Comparison of ENCODE assay signal across 14 cellular contexts in the genomic region with DNA sequence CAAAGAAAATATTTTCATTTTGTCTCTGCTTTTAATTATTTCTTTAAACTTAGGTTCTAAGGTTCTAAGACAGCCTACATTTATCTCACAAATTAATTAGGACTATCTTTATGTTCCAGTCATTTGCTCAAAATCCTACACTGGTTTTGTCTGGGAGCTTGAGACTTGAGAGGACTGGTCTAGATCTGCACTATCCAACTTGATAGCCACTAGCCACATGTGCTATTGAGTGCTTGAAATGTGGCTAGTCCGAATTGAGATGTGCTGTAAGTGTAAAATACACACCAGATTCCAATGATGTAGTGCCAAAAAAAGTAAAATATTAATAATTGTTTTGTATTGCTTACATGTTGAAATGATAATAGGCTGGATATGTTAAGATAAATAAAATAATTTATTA. TPM values are rescaled to one million over a fixed set of nuclear protein-coding genes. Genes with fewer than 3 reads are reported as not detected.
DNase-seq lines count a peak whose midpoint lies in the region; ATAC-seq and TF ChIP-seq lines count a peak whose summit lies in the region.
"Had no signal": no experiment of that assay in that cellular context is flagged by ENCODE, and none has a peak within 500 bp of the region (broad histone marks: within the 10 kb centered on the region; RNA-seq: fewer than 3 reads in every experiment).

No MANE protein-coding gene starts in this region.

- POLR2A ChIA-PET in Caco-2 (lab: Charles Lee): no interaction called here

- ATAC-seq in left ventricle myocardium superior (peak; percentile 38), thoracic aorta (ENCODE audit: insufficient number of reproducible peaks, low FRiP score, low read depth) (no peak), HG03097 (IDR thresholded peaks at IDR 0.05; ENCODE audit: low FRiP score, unreplicated experiment) (no peak)
- ATAC-seq: CD8-positive, alpha-beta T cell had no signal

- no peaks in the 10 kb centered on the region for H3K9me3 ChIP-seq in SK-N-MC (ENCODE audit: low read depth, low read length)
- no peaks in the 10 kb centered on the region for H3K9me3 ChIP-seq in ascending aorta
- H3K9me3 ChIP-seq in thoracic aorta: no peaks in the 10 kb centered on the region
- no peaks in the 10 kb centered on the region for H3K9me3 ChIP-seq in Caco-2
- H3K9me3 ChIP-seq: MG63 had no signal

- H3K4me1 ChIP-seq in ascending aorta (peaks cover 0 to 56% of the 10 kb centered on the region in 2 donors), thoracic aorta (ENCODE audit: control insufficient read depth in 1 of 2, low read depth in 2 of 2) (peaks cover 40 to 88% of the 10 kb centered on the region in 2 donors), Caco-2 (no peaks in the 10 kb centered on the region)

- no TSS peak for BruUV-seq in Caco-2 (replicated peaks; lab: Mats Ljungman, UMichigan)

- no peaks in the 10 kb centered on the region for H3K9me3 Mint-ChIP-seq in Caco-2 (ENCODE audit: unreplicated experiment)
- H3K9me3 Mint-ChIP-seq: CD8-positive, alpha-beta T cell had no signal

- H3K4me1 Mint-ChIP-seq in Caco-2 (ENCODE audit: low read depth, unreplicated experiment): no peaks in the 10 kb centered on the region

- no peak overlapping the region for H3K4me3 ChIP-seq in SK-N-MC
- no peak overlapping the region for H3K4me3 ChIP-seq in ascending aorta
- no peak overlapping the region for H3K4me3 ChIP-seq in thoracic aorta
- no peak overlapping the region for H3K4me3 ChIP-seq in Caco-2 (ENCODE audit: low read depth, low read length)
- H3K4me3 ChIP-seq: MG63 had no signal

- H3K4me3 Mint-ChIP-seq in Caco-2 (ENCODE audit: unreplicated experiment): no peak overlapping the region
- H3K4me3 Mint-ChIP-seq: CD8-positive, alpha-beta T cell had no signal

- H3K9ac ChIP-seq in SK-N-MC (ENCODE audit: insufficient read length): no peak overlapping the region
- H3K9ac ChIP-seq: KMS-11 had no signal

- no peak for DNase-seq in SK-N-MC (ENCODE audit: low read depth, low spot score)
- no peak for DNase-seq in ascending aorta (ENCODE audit: low spot score in 2 of 2)
- DNase-seq in left ventricle myocardium superior: no peak
- DNase-seq in thoracic aorta (ENCODE audit: low spot score): no peak
- DNase-seq in activated gamma-delta T cell treated with Interleukin-2 at 50 U/mL for 16 hours: no peak
- no peak for DNase-seq in Caco-2
- DNase-seq: CD8-positive, alpha-beta T cell; MG63; NCI-H2029; NCI-H510A; NCI-H82; SIG-M5 had no signal

- H3K27me3 ChIP-seq in ascending aorta (no peaks in the 10 kb centered on the region), thoracic aorta (replicated peaks; ENCODE audit: insufficient read depth) (no peaks in the 10 kb centered on the region), Caco-2 (replicated peaks; ENCODE audit: control insufficient read depth, insufficient read depth, low read length) (no peaks in the 10 kb centered on the region)
- H3K27me3 ChIP-seq: MG63 had no signal

- H3K27ac Mint-ChIP-seq in Caco-2 (ENCODE audit: unreplicated experiment): no peak overlapping the region

- H3K27ac ChIP-seq in SK-N-MC: peak overlapping the region; percentile 65; the same call in 1 of the 2 replicates
- H3K27ac ChIP-seq in ascending aorta: peak overlapping the region; percentile 31 to 65
- H3K27ac ChIP-seq in thoracic aorta: peak overlapping the region; percentile 1 to 66
- H3K27ac ChIP-seq: KMS-11 had no signal

- CTCF ChIA-PET in Caco-2 (lab: Charles Lee): no interaction called here

- H3K36me3 Mint-ChIP-seq in Caco-2 (ENCODE audit: insufficient read depth, unreplicated experiment): no peaks in the 10 kb centered on the region

- no peak for TF ChIP-seq CTCF in ascending aorta (IDR thresholded peaks at IDR 0.05)
- no peak for TF ChIP-seq CTCF in thoracic aorta (IDR thresholded peaks at IDR 0.05)
- TF ChIP-seq CTCF in Caco-2 (IDR thresholded peaks at IDR 0.05; ENCODE audit: insufficient read depth in 1 of 2, low read depth in 1 of 2, low read length in 1 of 2, severe bottlenecking in 1 of 2, unreplicated experiment in 1 of 2): no peak

- no peaks in the 10 kb centered on the region for H3K27me3 Mint-ChIP-seq in Caco-2 (ENCODE audit: insufficient read depth, unreplicated experiment)

- H3K36me3 ChIP-seq in SK-N-MC (ENCODE audit: insufficient read depth, low read length) (peaks cover 62% of the 10 kb centered on the region), ascending aorta (peaks cover 4 to 28% of the 10 kb centered on the region in 2 donors), thoracic aorta (no peaks in the 10 kb centered on the region), Caco-2 (ENCODE audit: control insufficient read depth, insufficient read depth, low read length) (0 out of 2 replicates have a peak, but pooled peaks cover 1% of the 10 kb centered on the region)
- H3K36me3 ChIP-seq: MG63 had no signal

- intact Hi-C loops in ascending aorta (cut with DNase I): no loop called here
- intact Hi-C loops in left ventricle myocardium superior (cut with micrococcal nuclease): no loop called here
- intact Hi-C loops in Caco-2 (cut with micrococcal nuclease; ENCODE audit: unreplicated experiment): no loop called here

RNA-seq across cellular contexts. Expression of a gene that starts 7.2 kb away (rescaled TPM):
- total RNA-seq in ascending aorta: 17.2 TPM
- 35.3 TPM for total RNA-seq in left ventricle myocardium superior
- 10 to 100 TPM; 22.5 to 46.2 TPM for total RNA-seq in thoracic aorta
- total RNA-seq in Caco-2 (2022): 8.7 and 9.3 TPM in 2 replicates

RNA-seq across cellular contexts. Expression of a gene that starts 20.3 kb away (rescaled TPM):
- total RNA-seq in ascending aorta (not detected), left ventricle myocardium superior (0.87 TPM), thoracic aorta (1 to 10 TPM; 1.8 to 2.4 TPM), Caco-2 (2022) (1.4 and 2.4 TPM in 2 replicates)

RNA-seq across cellular contexts. Expression of a gene that starts 24.5 kb away (rescaled TPM):
- total RNA-seq in ascending aorta: 19.2 TPM
- 1.8 TPM for total RNA-seq in left ventricle myocardium superior
- total RNA-seq in thoracic aorta: 1 to 10 TPM; 4.5 to 5.0 TPM
- total RNA-seq in Caco-2 (2022): 6.7 and 7.2 TPM in 2 replicates

RNA-seq across cellular contexts. Expression of a gene that starts 54.4 kb away (rescaled TPM):
- total RNA-seq in ascending aorta (37.1 TPM), left ventricle myocardium superior (219 TPM), thoracic aorta (10 to 100 TPM; 50.5 to 72.9 TPM), Caco-2 (2022) (31.9 and 32.0 TPM in 2 replicates)
